Comparison of ENCODE assay signal across 8 cellular contexts in the genomic region with DNA sequence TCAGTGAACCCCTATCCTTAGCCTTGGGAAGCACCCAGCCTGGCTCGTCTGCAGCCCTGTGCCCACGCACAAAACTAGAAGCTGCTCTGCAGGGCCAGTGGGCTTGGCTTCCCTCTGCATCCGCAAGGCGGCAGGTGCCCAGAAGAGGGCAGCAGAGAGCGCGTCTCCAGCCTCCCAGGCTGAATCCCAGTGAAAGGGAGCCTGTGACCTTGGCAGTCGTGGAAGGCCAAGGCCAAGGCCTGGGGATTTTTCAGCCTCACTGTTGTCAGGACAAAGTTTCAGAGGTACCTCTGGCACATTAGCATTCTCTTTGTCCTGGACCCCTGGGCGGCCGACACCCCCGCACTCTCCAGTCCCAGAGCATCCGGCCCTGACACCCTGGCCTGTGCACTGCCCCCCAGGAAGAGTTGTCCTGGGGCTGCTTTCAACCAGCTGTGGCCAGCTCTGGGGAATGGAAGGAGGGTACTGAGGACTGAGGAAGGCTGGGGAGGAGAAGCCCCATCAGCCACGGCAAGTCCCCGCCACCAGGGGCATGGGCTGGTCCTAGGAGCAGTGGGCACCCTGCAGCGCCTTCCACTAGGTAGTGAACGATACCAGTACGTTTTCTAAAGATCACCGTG.
A peak's percentile ranks its signal among the peaks of the same experiment; 100 is the strongest.
DNase-seq lines count a peak whose midpoint lies in the region; ATAC-seq, FAIRE-seq and TF ChIP-seq lines count a peak whose summit lies in the region.

No MANE protein-coding gene starts in this region.

- peak overlapping the region; percentile 4 for H2AFZ ChIP-seq in endothelial cell of umbilical vein (ENCODE audit: low read depth, low read length)

- peak; percentile 92 for FAIRE-seq in endothelial cell of umbilical vein (lab: Jason Lieb, UNC)

- DNase-seq in NCI-H2171 treated with DMSO at 0.1 percent for 48 hours (lab: John Stamatoyannopoulos, UW) (peak; percentile 12), NCI-H2171 (lab: John Stamatoyannopoulos, UW) (no peak), NOMO-1 treated with DMSO at 0.1 percent for 48 hours (lab: John Stamatoyannopoulos, UW; ENCODE audit: unreplicated experiment) (peak; percentile 38), endothelial cell of umbilical vein (ENCODE audit: low read depth, low spot score) (peak; percentile 83), mucosa of gallbladder (ENCODE audit: low spot score) (peak; percentile 81)
- DNase-seq in activated CD8-positive, alpha-beta memory T cell treated with anti-CD3 and anti-CD28 coated beads, Interleukin-2, amount 50 U/mL, for 24 hours (ENCODE audit: extremely low read depth), result peak; percentile 41
- DNase-seq in stimulated activated CD8-positive, alpha-beta memory T cell treated with anti-CD3 and anti-CD28 coated beads, Interleukin-2, amount 100 ng/mL, for 48 hours (ENCODE audit: low read depth in 2 of 2), result peak; percentile 67 to 74

- no peak overlapping the region for H3K4me3 ChIP-seq in endothelial cell of umbilical vein (replicated peaks in 1 of 3; ENCODE audit: insufficient read depth in 1 of 3, low read depth in 1 of 3, low read length in 3 of 3)

- peak; percentile 93 to 94 for TF ChIP-seq CTCF in endothelial cell of umbilical vein (IDR thresholded peaks at IDR 0.05; ENCODE audit: extremely low read depth in 1 of 2, insufficient read depth in 1 of 2, low read depth in 1 of 2, low read length in 2 of 2)

- no peaks in the 10 kb centered on the region for H4K20me1 ChIP-seq in endothelial cell of umbilical vein (replicated peaks; ENCODE audit: control insufficient read depth, extremely low read depth, insufficient read depth, low read length)

- dilution Hi-C loops in endothelial cell of umbilical vein (cut with MboI; ENCODE audit: extremely low pct_ligation_motif_present, low sequenced_read_pairs), result no loop called here

- no peaks in the 10 kb centered on the region for H3K79me2 ChIP-seq in endothelial cell of umbilical vein (ENCODE audit: control insufficient read depth, insufficient read depth, low read length)

- TF ChIP-seq POLR2A in endothelial cell of umbilical vein (IDR thresholded peaks at IDR 0.05; ENCODE audit: low read depth, low read length), result no peak

- POLR2A ChIA-PET in endothelial cell of umbilical vein (lab: Charles Lee), result no interaction called here

- no TSS peak for BruUV-seq in endothelial cell of umbilical vein (replicated peaks; lab: Mats Ljungman, UMichigan)

- no peak overlapping the region for H3K4me2 ChIP-seq in endothelial cell of umbilical vein (ENCODE audit: insufficient read depth, low read length)

- peaks cover 27% of the 10 kb centered on the region for H3K4me1 ChIP-seq in endothelial cell of umbilical vein (ENCODE audit: control insufficient read depth, extremely low read depth, insufficient read depth, low read length)

- intact Hi-C loops in endothelial cell of umbilical vein (cut with micrococcal nuclease), result loop anchor here (1.0 to 2.0 kb wide), 5 partner anchors 10 to 176 kb away; partner anchors contain the start of gene CSNK1A1

- CTCF ChIA-PET in endothelial cell of umbilical vein (lab: Charles Lee), result interaction anchor here (0.6 to 4.6 kb wide), 24 partner anchors 10 to 180 kb away, joined by 3 to 39 read pairs (median 6); partner anchors contain the start of gene CSNK1A1

- no peaks in the 10 kb centered on the region for H3K27me3 ChIP-seq in endothelial cell of umbilical vein (ENCODE audit: control insufficient read depth in 2 of 2, insufficient read depth in 2 of 2, low read length in 2 of 2)

- ATAC-seq in HG02973 (IDR thresholded peaks at IDR 0.05; ENCODE audit: unreplicated experiment), result peak; percentile 94

- H3K9me1 ChIP-seq in endothelial cell of umbilical vein (replicated peaks; ENCODE audit: control insufficient read depth, extremely low read depth, insufficient read depth, low read length), result no peaks in the 10 kb centered on the region

- no peak overlapping the region for H3K27ac ChIP-seq in endothelial cell of umbilical vein (ENCODE audit: insufficient read depth, low read depth, low read length)

- no peaks in the 10 kb centered on the region for H3K9me3 ChIP-seq in endothelial cell of umbilical vein (replicated peaks; ENCODE audit: control insufficient read depth, insufficient read depth, low read length)

- no peak overlapping the region for H3K9ac ChIP-seq in endothelial cell of umbilical vein (replicated peaks; ENCODE audit: extremely low read depth, insufficient read depth, low read length)

- H3K36me3 ChIP-seq in endothelial cell of umbilical vein (ENCODE audit: control insufficient read depth in 2 of 2, extremely low read depth in 1 of 2, insufficient read depth in 2 of 2, low read length in 2 of 2), result no peaks in the 10 kb centered on the region

TF ChIP-seq in endothelial cell of umbilical vein, 7 proteins besides CTCF, POLR2A, EP300 and RAD21:
- TF ChIP-seq JUN (IDR thresholded peaks at IDR 0.05; ENCODE audit: borderline replicate concordance, insufficient read depth, insufficient read length, low read depth), result no peak
- peak; percentile 22 for TF ChIP-seq POLR2AphosphoS5 (IDR thresholded peaks at IDR 0.05; ENCODE audit: insufficient read depth, low read depth, low read length)
